In genomic region chr10:73251683-73252444, GRCh38 we compare ENCODE assay signal across 8 cellular contexts. TPM values are rescaled to one million over a fixed set of nuclear protein-coding genes. Genes with fewer than 3 reads are reported as not detected.
A peak's percentile ranks its signal among the peaks of the same experiment; 100 is the strongest.
DNase-seq lines count a peak whose midpoint lies in the region; ATAC-seq, FAIRE-seq and TF ChIP-seq lines count a peak whose summit lies in the region.

No MANE protein-coding gene starts in this region.

- no peaks in the 10 kb centered on the region for H3K27me3 Mint-ChIP-seq in astrocyte (ENCODE audit: low read depth, unreplicated experiment)

- H3K4me1 ChIP-seq in astrocyte (ENCODE audit: insufficient read depth, low read length) = peaks cover 28% of the 10 kb centered on the region

- H3K36me3 Mint-ChIP-seq in astrocyte (ENCODE audit: low read depth, unreplicated experiment) = peaks cover 3% of the 10 kb centered on the region

- no peak for TF ChIP-seq RAD21 in Ishikawa (IDR thresholded peaks at IDR 0.05; ENCODE audit: low read depth)

- H3K27ac Mint-ChIP-seq in astrocyte (ENCODE audit: unreplicated experiment) = peak overlapping the region; percentile 96

- no peak for TF ChIP-seq POLR2A in H54 (IDR thresholded peaks at IDR 0.05; ENCODE audit: low read depth, low read length)

- no peaks in the 10 kb centered on the region for H3K27me3 ChIP-seq in astrocyte (ENCODE audit: insufficient read depth, low read length)

- peaks cover 64% of the 10 kb centered on the region for H3K79me2 ChIP-seq in astrocyte (ENCODE audit: insufficient read depth, low read length)

- H3K9me3 Mint-ChIP-seq in astrocyte (ENCODE audit: unreplicated experiment) = no peaks in the 10 kb centered on the region

- peak overlapping the region; percentile 95 for H3K9ac ChIP-seq in astrocyte (ENCODE audit: low read length)

- TF ChIP-seq EP300 in Ishikawa (IDR thresholded peaks at IDR 0.05; ENCODE audit: borderline replicate concordance) = no peak

- H3K27ac ChIP-seq in astrocyte (ENCODE audit: low read depth, low read length) = peak overlapping the region; percentile 92

- peak; percentile 10 for DNase-seq in activated naive CD4-positive, alpha-beta T cell treated with Interleukin-2 at 50 U/mL for 16 hours
- DNase-seq in activated naive CD4-positive, alpha-beta T cell (lab: John Stamatoyannopoulos, UW) = no peak
- DNase-seq in astrocyte (ENCODE audit: low read depth) (peak; percentile 6), islet precursor cell (peak; percentile 55), H54 (ENCODE audit: insufficient read length, low spot score) (no peak)
- DNase-seq in stimulated activated naive CD8-positive, alpha-beta T cell treated with anti-CD3 and anti-CD28 coated beads, Interleukin-15, Interleukin-2, amounts not matched to agents 100 U/mL and 50 U/mL, for 24 hours = peak; percentile 20

- no peaks in the 10 kb centered on the region for H3K9me3 ChIP-seq in astrocyte (ENCODE audit: insufficient read depth, low read depth, low read length)

- ATAC-seq in stimulated activated naive CD8-positive, alpha-beta T cell treated with anti-CD3 and anti-CD28 coated beads, Interleukin-15, Interleukin-2, amounts not matched to agents 100 U/mL and 50 U/mL, for 24 hours = peak; percentile 64
- ATAC-seq in HG03442 (IDR thresholded peaks at IDR 0.05; ENCODE audit: unreplicated experiment) = no peak

- peak overlapping the region; percentile 90 for H3K4me2 ChIP-seq in astrocyte (ENCODE audit: low read length)

- H3K4me3 ChIP-seq in astrocyte (ENCODE audit: insufficient read depth, low read depth, low read length) = peak overlapping the region; percentile 95

- peaks cover 14% of the 10 kb centered on the region for H3K4me1 Mint-ChIP-seq in astrocyte (ENCODE audit: low read depth, unreplicated experiment)

- H2AFZ ChIP-seq in astrocyte (ENCODE audit: low read depth, low read length) = peak overlapping the region; percentile 97

- no peak for TF ChIP-seq CTCF in astrocyte (IDR thresholded peaks at IDR 0.05; ENCODE audit: insufficient read depth, low read depth, low read length)

- peaks cover 15% of the 10 kb centered on the region for H3K36me3 ChIP-seq in astrocyte (ENCODE audit: insufficient read depth, low read length)

- no peaks in the 10 kb centered on the region for H4K20me1 ChIP-seq in astrocyte (ENCODE audit: insufficient read depth, low read length)

- FAIRE-seq in astrocyte (lab: Jason Lieb, UNC) (no peak), H54 (lab: Jason Lieb, UNC) (no peak)

- H3K4me3 Mint-ChIP-seq in astrocyte (ENCODE audit: unreplicated experiment) = peak overlapping the region; percentile 92

TF ChIP-seq in Ishikawa, 13 proteins besides CTCF, POLR2A, EP300 and RAD21:
- TF ChIP-seq FOXM1 (IDR thresholded peaks at IDR 0.05; ENCODE audit: borderline replicate concordance, low read depth) = no peak
- TF ChIP-seq TCF12 (IDR thresholded peaks at IDR 0.05; ENCODE audit: low read depth) = no peak
- TF ChIP-seq USF1 (IDR thresholded peaks at IDR 0.05) = 0 out of 2 replicates have a peak, but pooled peaks have one; percentile 8
- TF ChIP-seq MAX (IDR thresholded peaks at IDR 0.05) = no peak
- TF ChIP-seq TEAD4 (IDR thresholded peaks at IDR 0.05) = no peak
- no peak for TF ChIP-seq NFIC (IDR thresholded peaks at IDR 0.05)
- TF ChIP-seq CREB1 (IDR thresholded peaks at IDR 0.05; ENCODE audit: low read depth) = no peak

RNA-seq across cellular contexts. Expression of gene MRPS16, which starts 0.6 kb away (rescaled TPM):
- total RNA-seq in astrocyte = 57.5 and 67.0 TPM in 2 replicates

RNA-seq across cellular contexts. Expression of gene DNAJC9, which starts 4.8 kb away (rescaled TPM):
- 18.9 and 23.3 TPM in 2 replicates for total RNA-seq in astrocyte

Comparison
In these comparisons a context has a peak if more than half of its experiments do, and no peak if none do; other contexts are left out.
1. DNase-seq: peak in activated naive CD4-positive, alpha-beta T cell treated with Interleukin-2 at 50 U/mL for 16 hours (single experiment), astrocyte (single experiment), islet precursor cell (single experiment) and stimulated activated naive CD8-positive, alpha-beta T cell treated with anti-CD3 and anti-CD28 coated beads, Interleukin-15, Interleukin-2, amounts not matched to agents 100 U/mL and 50 U/mL, for 24 hours (single experiment); none in activated naive CD4-positive, alpha-beta T cell (0 of 4) and H54 (single experiment).